ENCODE assay signal across 20 cellular contexts in genomic region chr16:85034591-85035433, GRCh38.
"Had no signal": no experiment of that assay in that cellular context is flagged by ENCODE, and none has a peak within 500 bp of the region (broad histone marks: within the 10 kb centered on the region; RNA-seq: fewer than 3 reads in every experiment).

No MANE protein-coding gene starts in this region.

- ATAC-seq: activated CD4-positive, CD25-positive, alpha-beta regulatory T cell treated with anti-CD3 and anti-CD28 coated beads, Interleukin-2, amount 50 U/mL, for 24 hours; effector memory CD8-positive, alpha-beta T cell; esophagus mucosa; sciatic nerve; stimulated activated naive B cell treated with anti-CD40 and anti-IgM and Interleukin-4, amounts not matched to agents 10 μg/mL and 1 μg/mL and 100 μg/mL, for 72 hours had no signal

- H3K27me3 Mint-ChIP-seq: activated CD4-positive, alpha-beta memory T cell treated with anti-CD3 and anti-CD28 coated beads, Interleukin-2, amount 10 ng/mL, durations not matched to agents 7 days and 5 days; activated CD4-positive, alpha-beta T cell treated with anti-CD3 and anti-CD28 coated beads, Interleukin-2, amount 10 ng/mL, durations not matched to agents 24 days and 14 days; activated naive CD8-positive, alpha-beta T cell; central memory CD8-positive, alpha-beta T cell; effector memory CD8-positive, alpha-beta T cell; stimulated activated naive B cell treated with anti-CD40 and anti-IgM and Interleukin-4, amounts not matched to agents 10 μg/mL and 1 μg/mL and 100 μg/mL, for 72 hours had no signal

- H3K27ac Mint-ChIP-seq: activated CD4-positive, alpha-beta memory T cell treated with anti-CD3 and anti-CD28 coated beads, Interleukin-2, amount 10 ng/mL, durations not matched to agents 7 days and 5 days; activated CD4-positive, alpha-beta T cell treated with anti-CD3 and anti-CD28 coated beads, Interleukin-2, amount 10 ng/mL, durations not matched to agents 24 days and 14 days; activated naive CD8-positive, alpha-beta T cell; activated T-helper 1 cell treated with anti-CD3 and anti-CD28 coated beads, Interleukin-12 subunit alpha, Interleukin-12 subunit beta, Interleukin-2, Interleukin-4 antibody, amounts not matched to agents 30 ng/mL and 10 ng/mL and 1 ng/mL, durations not matched to agents 14 hours and 24 hours and 36 hours; nephron; stimulated activated naive B cell treated with anti-CD40 and anti-IgM and Interleukin-4, amounts not matched to agents 10 μg/mL and 1 μg/mL and 100 μg/mL, for 72 hours; T-helper 1 cell treated with Interleukin-12 subunit alpha and Interleukin-12 subunit beta and Interleukin-4 antibody, amounts not matched to agents 30 μg/mL and 1 μg/mL, for 36 hours had no signal

- H3K9me3 Mint-ChIP-seq: activated CD4-positive, alpha-beta memory T cell treated with anti-CD3 and anti-CD28 coated beads, Interleukin-2, amount 10 ng/mL, durations not matched to agents 7 days and 5 days; activated CD4-positive, alpha-beta T cell treated with anti-CD3 and anti-CD28 coated beads, Interleukin-2, amount 10 ng/mL, durations not matched to agents 24 days and 14 days; activated T-helper 1 cell treated with anti-CD3 and anti-CD28 coated beads, Interleukin-12 subunit alpha, Interleukin-12 subunit beta, Interleukin-2, Interleukin-4 antibody, amounts not matched to agents 30 ng/mL and 10 ng/mL and 1 ng/mL, durations not matched to agents 14 hours and 24 hours and 36 hours; central memory CD8-positive, alpha-beta T cell; effector memory CD8-positive, alpha-beta T cell; nephron; stimulated activated naive B cell treated with anti-CD40 and anti-IgM and Interleukin-4, amounts not matched to agents 10 μg/mL and 1 μg/mL and 100 μg/mL, for 72 hours; T-helper 1 cell treated with Interleukin-12 subunit alpha and Interleukin-12 subunit beta and Interleukin-4 antibody, amounts not matched to agents 30 μg/mL and 1 μg/mL, for 36 hours had no signal

- DNase-seq: activated CD4-positive, alpha-beta memory T cell treated with anti-CD3 and anti-CD28 coated beads, Interleukin-2, amount 10 ng/mL, durations not matched to agents 7 days and 5 days; activated CD4-positive, alpha-beta T cell treated with anti-CD3 and anti-CD28 coated beads, Interleukin-2, amount 10 ng/mL, durations not matched to agents 24 days and 14 days; activated gamma-delta T cell treated with Interleukin-2 at 50 U/mL for 16 hours; colonic mucosa; dorsolateral prefrontal cortex; effector memory CD8-positive, alpha-beta T cell; hippocampal formation; midbrain; stimulated activated CD4-positive, alpha-beta T cell treated with anti-CD3 and anti-CD28 coated beads, Interleukin-15, amount 100 ng/mL, for 24 hours; stimulated activated naive B cell treated with anti-CD40 and anti-IgM and Interleukin-4, amounts not matched to agents 10 μg/mL and 1 μg/mL and 100 μg/mL, for 72 hours; T1000; trophoblast cell had no signal

- H3K4me3 Mint-ChIP-seq: activated CD4-positive, alpha-beta memory T cell treated with anti-CD3 and anti-CD28 coated beads, Interleukin-2, amount 10 ng/mL, durations not matched to agents 7 days and 5 days; activated CD4-positive, alpha-beta T cell treated with anti-CD3 and anti-CD28 coated beads, Interleukin-2, amount 10 ng/mL, durations not matched to agents 24 days and 14 days; activated naive CD8-positive, alpha-beta T cell; activated T-helper 1 cell treated with anti-CD3 and anti-CD28 coated beads, Interleukin-12 subunit alpha, Interleukin-12 subunit beta, Interleukin-2, Interleukin-4 antibody, amounts not matched to agents 30 ng/mL and 10 ng/mL and 1 ng/mL, durations not matched to agents 14 hours and 24 hours and 36 hours; central memory CD8-positive, alpha-beta T cell; effector memory CD8-positive, alpha-beta T cell; nephron; stimulated activated naive B cell treated with anti-CD40 and anti-IgM and Interleukin-4, amounts not matched to agents 10 μg/mL and 1 μg/mL and 100 μg/mL, for 72 hours; T-helper 1 cell treated with Interleukin-12 subunit alpha and Interleukin-12 subunit beta and Interleukin-4 antibody, amounts not matched to agents 30 μg/mL and 1 μg/mL, for 36 hours had no signal
